Comparison of ENCODE assay signal across 14 cellular contexts in the genomic region with DNA sequence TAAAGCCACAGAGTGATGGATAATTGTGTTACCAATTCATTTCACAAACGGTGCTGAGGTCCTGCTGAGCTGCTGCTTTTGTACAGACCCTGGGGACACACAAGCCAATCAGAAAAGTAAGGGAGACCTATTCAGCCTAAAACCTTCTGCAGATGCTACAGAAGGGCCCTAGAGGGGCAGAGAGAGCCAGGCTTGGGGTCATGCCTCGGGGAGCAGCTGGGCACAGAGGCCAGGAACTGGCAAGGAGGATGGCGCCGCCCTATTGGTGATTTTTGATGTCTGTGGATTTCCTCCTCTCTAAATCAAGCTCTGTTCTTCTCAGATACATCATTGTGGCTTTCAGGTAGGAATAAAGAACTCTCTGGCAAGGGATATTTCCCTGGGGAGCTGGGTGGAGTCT.
DNase-seq lines count a peak whose midpoint lies in the region; ATAC-seq and TF ChIP-seq lines count a peak whose summit lies in the region.
"Had no signal": no experiment of that assay in that cellular context is flagged by ENCODE, and none has a peak within 500 bp of the region (broad histone marks: within the 10 kb centered on the region; RNA-seq: fewer than 3 reads in every experiment).

No MANE protein-coding gene starts in this region.

- TF ChIP-seq CTCF in MCF 10A (IDR thresholded peaks at IDR 0.05; ENCODE audit: unreplicated experiment) (peak; percentile 25), breast epithelium (IDR thresholded peaks at IDR 0.05) (no peak), WTC11 (IDR thresholded peaks at IDR 0.05) (no peak), retinal pigment epithelial cell (conservative IDR thresholded peaks at IDR 0.05; ENCODE audit: low read depth, low read length) (peak; percentile 16)

- H3K9me3 ChIP-seq in breast epithelium = no peaks in the 10 kb centered on the region

- peaks cover 5% of the 10 kb centered on the region for H3K4me1 Mint-ChIP-seq in MCF 10A (ENCODE audit: insufficient read depth, unreplicated experiment)
- H3K4me1 Mint-ChIP-seq in WTC11 = peaks cover 23% of the 10 kb centered on the region
- H3K4me1 Mint-ChIP-seq: naive thymus-derived CD4-positive, alpha-beta T cell had no signal

- H3K9me3 Mint-ChIP-seq in MCF 10A (ENCODE audit: unreplicated experiment) (no peaks in the 10 kb centered on the region), WTC11 (peaks cover 3% of the 10 kb centered on the region; the same call in 1 of the 2 replicates)
- H3K9me3 Mint-ChIP-seq: CD4-positive, alpha-beta T cell had no signal

- POLR2A ChIA-PET in MCF 10A (lab: Yijun Ruan, JAX) = no interaction called here
- POLR2A ChIA-PET in WTC11 (lab: Charles Lee) = no interaction called here

- no peak overlapping the region for H3K27ac Mint-ChIP-seq in MCF 10A (ENCODE audit: low read depth, unreplicated experiment)
- no peak overlapping the region for H3K27ac Mint-ChIP-seq in WTC11
- H3K27ac Mint-ChIP-seq: CD4-positive, alpha-beta T cell; naive thymus-derived CD4-positive, alpha-beta T cell had no signal

- H3K36me3 ChIP-seq in breast epithelium = no peaks in the 10 kb centered on the region

- H3K4me3 Mint-ChIP-seq in MCF 10A (ENCODE audit: unreplicated experiment) = no peak overlapping the region
- no peak overlapping the region for H3K4me3 Mint-ChIP-seq in WTC11
- H3K4me3 Mint-ChIP-seq: CD4-positive, alpha-beta T cell; naive thymus-derived CD4-positive, alpha-beta T cell had no signal

- BruUV-seq in MCF 10A (replicated peaks; lab: Mats Ljungman, UMichigan) = no TSS peak

- no peaks in the 10 kb centered on the region for H3K4me1 ChIP-seq in breast epithelium

- CTCF ChIA-PET in MCF 10A (lab: Yijun Ruan, JAX) (interaction anchor here (1.1 to 1.2 kb wide), 3 partner anchors 16 to 183 kb away, joined by 3 to 5 read pairs (median 3); no protein-coding TSS in a partner anchor), WTC11 (lab: Charles Lee) (interaction anchor here (1.0 to 1.2 kb wide), 4 partner anchors 15 to 63 kb away, joined by 3 to 6 read pairs (median 3); no protein-coding TSS in a partner anchor)

- H3K27me3 Mint-ChIP-seq in MCF 10A (ENCODE audit: insufficient read depth, unreplicated experiment) (no peaks in the 10 kb centered on the region), WTC11 (ENCODE audit: low read depth) (no peaks in the 10 kb centered on the region; the same call in 1 of the 2 replicates)
- H3K27me3 Mint-ChIP-seq: CD4-positive, alpha-beta T cell had no signal

- TF ChIP-seq POLR2A in breast epithelium (IDR thresholded peaks at IDR 0.05) = no peak

- no peak overlapping the region for H3K4me3 ChIP-seq in breast epithelium
- no peak overlapping the region for H3K4me3 ChIP-seq in retinal pigment epithelial cell (ENCODE audit: low read length)

- no peak overlapping the region for H3K27ac ChIP-seq in breast epithelium

- no peaks in the 10 kb centered on the region for H3K27me3 ChIP-seq in breast epithelium

- ATAC-seq in WTC11 = no peak
- ATAC-seq in GM21528 (IDR thresholded peaks at IDR 0.05; ENCODE audit: low FRiP score, unreplicated experiment) = no peak
- ATAC-seq in GM21717 (IDR thresholded peaks at IDR 0.05; ENCODE audit: unreplicated experiment) = no peak
- ATAC-seq: naive thymus-derived CD4-positive, alpha-beta T cell had no signal

- intact Hi-C loops in MCF 10A (cut with micrococcal nuclease) (loop anchor here (10.0 kb wide), 1 partner anchor 180 kb away; a partner anchor contains a TSS), breast epithelium (cut with DNase I; ENCODE audit: low total_unique reads) (no loop called here)

- DNase-seq in MCF 10A (ENCODE audit: unreplicated experiment) (no peak), breast epithelium (ENCODE audit: low spot score in 2 of 2) (no peak), HT-29 (ENCODE audit: low spot score) (peak; percentile 3), WTC11 (ENCODE audit: low spot score) (peak; percentile 38), retinal pigment epithelial cell (ENCODE audit: low read depth) (no peak)
- DNase-seq in activated CD4-positive, CD25-positive, alpha-beta regulatory T cell (lab: John Stamatoyannopoulos, UW) = no peak
- DNase-seq: activated naive CD4-positive, alpha-beta T cell treated with Interleukin-2 at 50 U/mL for 16 hours; CD4-positive, alpha-beta T cell; kidney glomerular epithelial cell; naive thymus-derived CD4-positive, alpha-beta T cell; NCI-H2081; RPMI8226 had no signal

- H3K36me3 Mint-ChIP-seq in MCF 10A (ENCODE audit: insufficient read depth, unreplicated experiment) (peaks cover 5% of the 10 kb centered on the region), WTC11 (no peaks in the 10 kb centered on the region)
- H3K36me3 Mint-ChIP-seq: naive thymus-derived CD4-positive, alpha-beta T cell had no signal

TF ChIP-seq in WTC11, 78 proteins besides CTCF, POLR2A, EP300 and RAD21:
- TF ChIP-seq ZNF396 (CRISPR knock-in tag; IDR thresholded peaks at IDR 0.05; ENCODE audit: borderline replicate concordance) = no peak
- TF ChIP-seq GABPB1 (CRISPR knock-in tag; IDR thresholded peaks at IDR 0.05) = no peak
- TF ChIP-seq, protein P1, sequence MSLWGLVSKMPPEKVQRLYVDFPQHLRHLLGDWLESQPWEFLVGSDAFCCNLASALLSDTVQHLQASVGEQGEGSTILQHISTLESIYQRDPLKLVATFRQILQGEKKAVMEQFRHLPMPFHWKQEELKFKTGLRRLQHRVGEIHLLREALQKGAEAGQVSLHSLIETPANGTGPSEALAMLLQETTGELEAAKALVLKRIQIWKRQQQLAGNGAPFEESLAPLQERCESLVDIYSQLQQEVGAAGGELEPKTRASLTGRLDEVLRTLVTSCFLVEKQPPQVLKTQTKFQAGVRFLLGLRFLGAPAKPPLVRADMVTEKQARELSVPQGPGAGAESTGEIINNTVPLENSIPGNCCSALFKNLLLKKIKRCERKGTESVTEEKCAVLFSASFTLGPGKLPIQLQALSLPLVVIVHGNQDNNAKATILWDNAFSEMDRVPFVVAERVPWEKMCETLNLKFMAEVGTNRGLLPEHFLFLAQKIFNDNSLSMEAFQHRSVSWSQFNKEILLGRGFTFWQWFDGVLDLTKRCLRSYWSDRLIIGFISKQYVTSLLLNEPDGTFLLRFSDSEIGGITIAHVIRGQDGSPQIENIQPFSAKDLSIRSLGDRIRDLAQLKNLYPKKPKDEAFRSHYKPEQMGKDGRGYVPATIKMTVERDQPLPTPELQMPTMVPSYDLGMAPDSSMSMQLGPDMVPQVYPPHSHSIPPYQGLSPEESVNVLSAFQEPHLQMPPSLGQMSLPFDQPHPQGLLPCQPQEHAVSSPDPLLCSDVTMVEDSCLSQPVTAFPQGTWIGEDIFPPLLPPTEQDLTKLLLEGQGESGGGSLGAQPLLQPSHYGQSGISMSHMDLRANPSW (CRISPR knock-in tag; conservative IDR thresholded peaks at IDR 0.05; ENCODE audit: low read depth) = no peak
- TF ChIP-seq TEAD1 (CRISPR knock-in tag; IDR thresholded peaks at IDR 0.05) = no peak
- TF ChIP-seq, protein P2, sequence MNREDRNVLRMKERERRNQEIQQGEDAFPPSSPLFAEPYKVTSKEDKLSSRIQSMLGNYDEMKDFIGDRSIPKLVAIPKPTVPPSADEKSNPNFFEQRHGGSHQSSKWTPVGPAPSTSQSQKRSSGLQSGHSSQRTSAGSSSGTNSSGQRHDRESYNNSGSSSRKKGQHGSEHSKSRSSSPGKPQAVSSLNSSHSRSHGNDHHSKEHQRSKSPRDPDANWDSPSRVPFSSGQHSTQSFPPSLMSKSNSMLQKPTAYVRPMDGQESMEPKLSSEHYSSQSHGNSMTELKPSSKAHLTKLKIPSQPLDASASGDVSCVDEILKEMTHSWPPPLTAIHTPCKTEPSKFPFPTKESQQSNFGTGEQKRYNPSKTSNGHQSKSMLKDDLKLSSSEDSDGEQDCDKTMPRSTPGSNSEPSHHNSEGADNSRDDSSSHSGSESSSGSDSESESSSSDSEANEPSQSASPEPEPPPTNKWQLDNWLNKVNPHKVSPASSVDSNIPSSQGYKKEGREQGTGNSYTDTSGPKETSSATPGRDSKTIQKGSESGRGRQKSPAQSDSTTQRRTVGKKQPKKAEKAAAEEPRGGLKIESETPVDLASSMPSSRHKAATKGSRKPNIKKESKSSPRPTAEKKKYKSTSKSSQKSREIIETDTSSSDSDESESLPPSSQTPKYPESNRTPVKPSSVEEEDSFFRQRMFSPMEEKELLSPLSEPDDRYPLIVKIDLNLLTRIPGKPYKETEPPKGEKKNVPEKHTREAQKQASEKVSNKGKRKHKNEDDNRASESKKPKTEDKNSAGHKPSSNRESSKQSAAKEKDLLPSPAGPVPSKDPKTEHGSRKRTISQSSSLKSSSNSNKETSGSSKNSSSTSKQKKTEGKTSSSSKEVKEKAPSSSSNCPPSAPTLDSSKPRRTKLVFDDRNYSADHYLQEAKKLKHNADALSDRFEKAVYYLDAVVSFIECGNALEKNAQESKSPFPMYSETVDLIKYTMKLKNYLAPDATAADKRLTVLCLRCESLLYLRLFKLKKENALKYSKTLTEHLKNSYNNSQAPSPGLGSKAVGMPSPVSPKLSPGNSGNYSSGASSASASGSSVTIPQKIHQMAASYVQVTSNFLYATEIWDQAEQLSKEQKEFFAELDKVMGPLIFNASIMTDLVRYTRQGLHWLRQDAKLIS (CRISPR knock-in tag; IDR thresholded peaks at IDR 0.05; ENCODE audit: borderline replicate concordance) = no peak
- TF ChIP-seq IRF2 (CRISPR knock-in tag; IDR thresholded peaks at IDR 0.05; ENCODE audit: borderline replicate concordance, low read depth) = no peak
- TF ChIP-seq ESRRA (CRISPR knock-in tag; IDR thresholded peaks at IDR 0.05; ENCODE audit: borderline replicate concordance) = no peak

Comparison
In these comparisons a context has a peak if more than half of its experiments do, and no peak if none do; other contexts are left out.
1. CTCF ChIP-seq: peak in MCF 10A (single experiment) and retinal pigment epithelial cell (single experiment); none in breast epithelium (0 of 3) and WTC11 (single experiment).
2. DNase-seq: peak in HT-29 (single experiment) and WTC11 (single experiment); none in MCF 10A (single experiment), breast epithelium (0 of 2), retinal pigment epithelial cell (single experiment) and activated CD4-positive, CD25-positive, alpha-beta regulatory T cell (0 of 4).